In genomic region chr12:76020731-76021672, GRCh38 we compare ENCODE assay signal across 8 cellular contexts. TPM values are rescaled to one million over a fixed set of nuclear protein-coding genes. Genes with fewer than 3 reads are reported as not detected.
DNase-seq lines count a peak whose midpoint lies in the region; ATAC-seq, FAIRE-seq and TF ChIP-seq lines count a peak whose summit lies in the region.

No MANE protein-coding gene starts in this region.

- POLR2A ChIA-PET in activated CD4-positive, alpha-beta T cell treated with anti-CD3 and anti-CD28 coated beads for 36 hours (lab: Charles Lee) = interaction anchor here (0.6 to 2.2 kb wide), 12 partner anchors 10 to 540 kb away, joined by 3 to 45 read pairs (median 4); partner anchors contain the start of genes GLIPR1 and PHLDA1

- 40% methylated on average over 15 of the region's 15 CpGs for WGBS in prostate gland

- FAIRE-seq in endometrium (lab: Jason Lieb, UNC) = peak; percentile 46
- FAIRE-seq in D721Med (lab: Jason Lieb, UNC) = no peak

- ATAC-seq in GM19397 (IDR thresholded peaks at IDR 0.05; ENCODE audit: unreplicated experiment) = peak; percentile 32
- ATAC-seq in activated CD4-positive, alpha-beta T cell treated with anti-CD3 and anti-CD28 coated beads for 36 hours = peak; percentile 79

- H3K9me3 Mint-ChIP-seq in activated CD4-positive, alpha-beta T cell treated with anti-CD3 and anti-CD28 coated beads for 36 hours (ENCODE audit: low read depth) = no peaks in the 10 kb centered on the region

- H3K27ac ChIP-seq in ACC112 (ENCODE audit: low read depth, low read length) (peak overlapping the region; percentile 99), HUES6 (ENCODE audit: low read depth, low read length) (peak overlapping the region; percentile 69; the same call in 1 of the 2 replicates), rectal smooth muscle tissue (ENCODE audit: low read depth, low read length) (peak overlapping the region; percentile 16), prostate gland (peak overlapping the region in 1 of 2 donors; percentile 35)

- CTCF ChIA-PET in activated CD4-positive, alpha-beta T cell treated with anti-CD3 and anti-CD28 coated beads for 36 hours (lab: Charles Lee) = interaction anchor here (0.8 to 2.0 kb wide), 13 partner anchors 9 to 536 kb away, joined by 3 to 19 read pairs (median 4); partner anchors contain the start of gene PHLDA1

- intact Hi-C loops in activated CD4-positive, alpha-beta T cell treated with anti-CD3 and anti-CD28 coated beads for 36 hours (cut with DNase I, micrococcal nuclease) = loop anchor here (1.0 to 5.0 kb wide), 12 partner anchors 10 to 629 kb away; partner anchors contain the start of genes NAP1L1 (in 2 of the 2), PHLDA1 (in 2 of the 2), GLIPR1 (in 1 of the 2) and GLIPR1L2 (in 1 of the 2)
- intact Hi-C loops in prostate gland (cut with DNase I) = no loop called here

- DNase-seq in activated CD4-positive, alpha-beta T cell treated with anti-CD3 and anti-CD28 coated beads for 36 hours = peak; percentile 88
- no peak for DNase-seq in prostate gland (ENCODE audit: low spot score)
- DNase-seq in D721Med (ENCODE audit: insufficient read length, low spot score) = no peak

- H3K4me1 ChIP-seq in ACC112 (ENCODE audit: control insufficient read depth, insufficient read depth, low read length, unreplicated experiment) = peaks cover 47% of the 10 kb centered on the region
- H3K4me1 ChIP-seq in HUES6 (ENCODE audit: control insufficient read depth, insufficient read depth, low read length) = peaks cover 41% of the 10 kb centered on the region
- H3K4me1 ChIP-seq in rectal smooth muscle tissue (ENCODE audit: control insufficient read depth, insufficient read depth, low read length) = no peaks in the 10 kb centered on the region
- no peaks in the 10 kb centered on the region for H3K4me1 ChIP-seq in prostate gland (replicated peaks)

- H2AFZ ChIP-seq in ACC112 (ENCODE audit: low read length, unreplicated experiment) = peak overlapping the region; percentile 19

- peak overlapping the region; percentile 99 for H3K27ac Mint-ChIP-seq in activated CD4-positive, alpha-beta T cell treated with anti-CD3 and anti-CD28 coated beads for 36 hours

- TF ChIP-seq POLR2A in prostate gland (IDR thresholded peaks at IDR 0.05) = no peak

- H3K9ac ChIP-seq in HUES6 (ENCODE audit: low read length) = peak overlapping the region; percentile 52
- no peak overlapping the region for H3K9ac ChIP-seq in rectal smooth muscle tissue (ENCODE audit: low read length)

- 0 out of 2 replicates have a peak overlapping the region, but pooled peaks have one; percentile 13 for H3K4me3 ChIP-seq in ACC112 (ENCODE audit: low read depth, low read length)
- H3K4me3 ChIP-seq in HUES6 (ENCODE audit: low read depth, low read length) = no peak overlapping the region
- H3K4me3 ChIP-seq in rectal smooth muscle tissue (ENCODE audit: low read length) = no peak overlapping the region
- no peak overlapping the region for H3K4me3 ChIP-seq in prostate gland

- no peaks in the 10 kb centered on the region for H3K27me3 ChIP-seq in ACC112 (ENCODE audit: insufficient read depth, low read length)
- no peaks in the 10 kb centered on the region for H3K27me3 ChIP-seq in HUES6 (ENCODE audit: control insufficient read depth, insufficient read depth, low read length)
- H3K27me3 ChIP-seq in rectal smooth muscle tissue (ENCODE audit: control insufficient read depth, insufficient read depth, low read length) = no peaks in the 10 kb centered on the region
- no peaks in the 10 kb centered on the region for H3K27me3 ChIP-seq in prostate gland (replicated peaks; ENCODE audit: insufficient read depth)

- TF ChIP-seq CTCF in prostate gland (IDR thresholded peaks at IDR 0.05) = no peak
- TF ChIP-seq CTCF in D721Med (IDR thresholded peaks at IDR 0.05; ENCODE audit: insufficient read depth, missing control alignments) = no peak

- H3K4me3 Mint-ChIP-seq in activated CD4-positive, alpha-beta T cell treated with anti-CD3 and anti-CD28 coated beads for 36 hours = peak overlapping the region; percentile 54

- peaks cover 56% of the 10 kb centered on the region for H3K4me1 Mint-ChIP-seq in activated CD4-positive, alpha-beta T cell treated with anti-CD3 and anti-CD28 coated beads for 36 hours

- H3K9me3 ChIP-seq in HUES6 (ENCODE audit: control insufficient read depth, insufficient read depth, low read depth, low read length) = no peaks in the 10 kb centered on the region
- H3K9me3 ChIP-seq in prostate gland = no peaks in the 10 kb centered on the region

- H3K27me3 Mint-ChIP-seq in activated CD4-positive, alpha-beta T cell treated with anti-CD3 and anti-CD28 coated beads for 36 hours = peaks cover 1% of the 10 kb centered on the region

- no peaks in the 10 kb centered on the region for H3K36me3 ChIP-seq in ACC112 (ENCODE audit: insufficient read depth, low read length)
- H3K36me3 ChIP-seq in HUES6 (ENCODE audit: control insufficient read depth, insufficient read depth, low read length) = no peaks in the 10 kb centered on the region
- no peaks in the 10 kb centered on the region for H3K36me3 ChIP-seq in rectal smooth muscle tissue (ENCODE audit: control insufficient read depth, insufficient read depth, low read length)
- H3K36me3 ChIP-seq in prostate gland = no peaks in the 10 kb centered on the region

- peaks cover 2% of the 10 kb centered on the region for H3K36me3 Mint-ChIP-seq in activated CD4-positive, alpha-beta T cell treated with anti-CD3 and anti-CD28 coated beads for 36 hours (ENCODE audit: low read depth)

- no peaks in the 10 kb centered on the region for H3K79me2 ChIP-seq in ACC112 (ENCODE audit: control insufficient read depth, insufficient read depth, low read length, unreplicated experiment)

RNA-seq across cellular contexts. Expression of gene PHLDA1, which starts 10.6 kb away (rescaled TPM):
- 10 to 100 TPM; 12.3 to 14.3 TPM for total RNA-seq in activated CD4-positive, alpha-beta T cell treated with anti-CD3 and anti-CD28 coated beads for 36 hours
- total RNA-seq in prostate gland = 10 to 100 TPM in 1 of 2 donors, 1 to 10 TPM in 1; 8.8 to 11.8 TPM
